In genomic region chr2:46431481-46432235, GRCh38 we compare ENCODE assay signal across 18 cellular contexts. TPM values are rescaled to one million over a fixed set of nuclear protein-coding genes. Genes with fewer than 3 reads are reported as not detected.
DNase-seq lines count a peak whose midpoint lies in the region; ATAC-seq and TF ChIP-seq lines count a peak whose summit lies in the region.
"Had no signal": no experiment of that assay in that cellular context is flagged by ENCODE, and none has a peak within 500 bp of the region (broad histone marks: within the 10 kb centered on the region; RNA-seq: fewer than 3 reads in every experiment).

No MANE protein-coding gene starts in this region.

- DNase-seq in AG10803 (ENCODE audit: low read depth) (peak; percentile 51), EL (peak; percentile 26), T-helper 17 cell (no peak), fibroblast of gingiva (ENCODE audit: low read depth) (peak; percentile 38), LoVo (ENCODE audit: low spot score) (no peak), NCI-H446 treated with DMSO at 0.1 percent for 48 hours (lab: John Stamatoyannopoulos, UW) (no peak), right cardiac atrium (no peak)
- DNase-seq: activated naive CD4-positive, alpha-beta T cell; GDM1; left ventricle myocardium inferior; NCI-H2029; SIG-M5; stimulated activated CD4-positive, alpha-beta T cell treated with anti-CD3 and anti-CD28 coated beads, Interleukin-2, amount 100 ng/mL, for 48 hours had no signal

- H3K4me1 Mint-ChIP-seq in T-helper 17 cell = peaks cover 32% of the 10 kb centered on the region
- H3K4me1 Mint-ChIP-seq: CD14-positive monocyte had no signal

- H3K4me3 ChIP-seq in AG10803 (ENCODE audit: low read length) = no peak overlapping the region
- H3K4me3 ChIP-seq in right cardiac atrium (ENCODE audit: low read length) = no peak overlapping the region
- H3K4me3 ChIP-seq: esophagus muscularis mucosa, left ventricle myocardium inferior had no signal

- H3K9me3 ChIP-seq in T-helper 17 cell (ENCODE audit: control insufficient read depth, low read length, poor library complexity, severe bottlenecking) (no peaks in the 10 kb centered on the region), right cardiac atrium (ENCODE audit: control insufficient read depth, low read length) (no peaks in the 10 kb centered on the region)
- H3K9me3 ChIP-seq: esophagus muscularis mucosa had no signal

- no peak for ATAC-seq in T-helper 17 cell
- ATAC-seq in GM18909 (IDR thresholded peaks at IDR 0.05; ENCODE audit: poor library complexity, unreplicated experiment) = no peak
- ATAC-seq in right cardiac atrium = no peak

- intact Hi-C loops in right cardiac atrium (cut with DNase I) = no loop called here

- H3K4me3 Mint-ChIP-seq in T-helper 17 cell = peak overlapping the region; percentile 41
- H3K4me3 Mint-ChIP-seq: CD14-positive monocyte had no signal

- H3K27ac ChIP-seq in right cardiac atrium (ENCODE audit: low read length) = no peak overlapping the region
- H3K27ac ChIP-seq: esophagus muscularis mucosa, KMS-11, left ventricle myocardium inferior had no signal

- H3K27me3 ChIP-seq in right cardiac atrium (ENCODE audit: control insufficient read depth, insufficient read depth) = no peaks in the 10 kb centered on the region
- H3K27me3 ChIP-seq: esophagus muscularis mucosa had no signal

- H3K27me3 Mint-ChIP-seq in T-helper 17 cell = peaks cover 10% of the 10 kb centered on the region

- H3K4me1 ChIP-seq in right cardiac atrium (ENCODE audit: control insufficient read depth, insufficient read depth, low read length) = no peaks in the 10 kb centered on the region

- TF ChIP-seq CTCF in AG10803 (conservative IDR thresholded peaks at IDR 0.05; ENCODE audit: low read length) = no peak

- no peaks in the 10 kb centered on the region for H3K36me3 Mint-ChIP-seq in T-helper 17 cell (ENCODE audit: low read depth)
- H3K36me3 Mint-ChIP-seq: CD14-positive monocyte had no signal

- WGBS in right cardiac atrium = 78% methylated on average over 5 of the region's 5 CpGs

- H3K27ac Mint-ChIP-seq in T-helper 17 cell = no peak overlapping the region

RNA-seq across cellular contexts. Expression of gene TMEM247, which starts 47.7 kb away (rescaled TPM):
- total RNA-seq in T-helper 17 cell (not detected), right cardiac atrium (not detected)
- not detected for polyA plus RNA-seq in right cardiac atrium
- total RNA-seq: activated CD8-positive, alpha-beta memory T cell treated with anti-CD3 and anti-CD28 coated beads for 36 hours; esophagus muscularis mucosa; left ventricle myocardium inferior had no signal
- polyA plus RNA-seq: CD14-positive monocyte had no signal

Comparison
In these comparisons a context has a peak if more than half of its experiments do, and no peak if none do; other contexts are left out.
1. DNase-seq: peak in AG10803 (single experiment), EL (single experiment) and fibroblast of gingiva (single experiment); none in T-helper 17 cell (0 of 3), LoVo (single experiment), NCI-H446 treated with DMSO at 0.1 percent for 48 hours (single experiment) and right cardiac atrium (0 of 3).